ENCODE assay signal across 8 cellular contexts in the genomic region with DNA sequence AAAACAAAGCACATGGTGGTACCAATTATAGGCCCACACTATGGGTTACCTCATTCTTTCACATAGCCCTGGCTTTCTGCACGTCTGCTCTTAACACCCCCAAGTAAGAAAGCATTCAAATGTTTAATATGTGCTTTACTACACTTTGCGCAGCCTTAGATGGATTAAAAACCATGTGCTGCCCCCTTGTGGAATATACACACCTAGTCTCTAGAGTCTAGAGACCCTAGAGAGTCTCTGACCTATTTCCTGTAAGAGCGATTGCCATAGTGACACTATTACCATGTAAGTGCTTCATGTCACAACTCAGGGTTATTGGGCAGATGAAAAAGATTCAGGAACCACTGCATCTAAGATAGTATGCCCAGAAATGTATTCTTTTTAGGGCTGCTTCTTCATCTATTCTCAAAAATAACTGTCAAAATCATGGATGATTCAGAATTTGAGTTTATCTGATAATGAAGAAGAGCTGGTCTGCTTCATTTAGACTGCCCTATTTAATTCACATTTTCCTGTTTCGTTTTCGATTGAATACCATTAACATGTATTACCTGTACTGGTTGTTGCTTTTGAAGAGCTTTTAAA.
A peak's percentile ranks its signal among the peaks of the same experiment; 100 is the strongest.
DNase-seq lines count a peak whose midpoint lies in the region; ATAC-seq and TF ChIP-seq lines count a peak whose summit lies in the region.

No MANE protein-coding gene starts in this region.

- CTCF ChIA-PET in T-cell (lab: Charles Lee): interaction anchor here in 1 of 2 donors (0.7 to 1.0 kb wide), 2 partner anchors 21 to 856 kb away, joined by 3 read pairs; no protein-coding TSS in a partner anchor

- DNase-seq in COLO668 (lab: John Stamatoyannopoulos, UW; ENCODE audit: unreplicated experiment): peak; percentile 7
- peak; percentile 46 for DNase-seq in NCI-H1436 treated with DMSO at 0.1 percent for 48 hours (lab: John Stamatoyannopoulos, UW)
- peak in 16 of 34 experiments; percentile 4 to 32 (median 14) for DNase-seq in T-cell
- peak; percentile 29 for DNase-seq in fibroblast of peridontal ligament (ENCODE audit: extremely low read depth)
- DNase-seq in smooth muscle cell (lab: John Stamatoyannopoulos, UW; ENCODE audit: unreplicated experiment): no peak
- no peak for DNase-seq in stomach

- no peak for TF ChIP-seq EP300 in stomach (IDR thresholded peaks at IDR 0.05)

- H3K4me2 ChIP-seq in smooth muscle cell: no peak overlapping the region

- no peaks in the 10 kb centered on the region for H3F3A ChIP-seq in smooth muscle cell (ENCODE audit: low read depth)

- H3K36me3 ChIP-seq in smooth muscle cell (ENCODE audit: low read depth) (no peaks in the 10 kb centered on the region), stomach (no peaks in the 10 kb centered on the region)

- ATAC-seq in GM18520 (IDR thresholded peaks at IDR 0.05; ENCODE audit: unreplicated experiment) (peak; percentile 92), HG02943 (IDR thresholded peaks at IDR 0.05; ENCODE audit: low read depth, unreplicated experiment) (peak; percentile 93), T-cell (replicated peaks in 1 of 4) (peak; percentile 57 to 90 (median 78))

- POLR2A ChIA-PET in T-cell (lab: Charles Lee): no interaction called here

- TF ChIP-seq POLR2A in stomach (IDR thresholded peaks at IDR 0.05): no peak

- TF ChIP-seq CTCF in smooth muscle cell (IDR thresholded peaks at IDR 0.05; ENCODE audit: borderline replicate concordance, insufficient read depth, poor library complexity, severe bottlenecking) (peak; percentile 58), stomach (IDR thresholded peaks at IDR 0.05) (no peak)

- H3K27ac ChIP-seq in smooth muscle cell (ENCODE audit: low read depth) (no peak overlapping the region), stomach (no peak overlapping the region)

- intact Hi-C loops in stomach (cut with DNase I; ENCODE audit: low total_unique reads): no loop called here

- H3K9me3 ChIP-seq in smooth muscle cell (replicated peaks; ENCODE audit: low read depth) (no peaks in the 10 kb centered on the region), stomach (no peaks in the 10 kb centered on the region)

- H3K4me3 Mint-ChIP-seq in T-cell: no peak overlapping the region

- H3K4me3 ChIP-seq in smooth muscle cell: no peak overlapping the region
- H3K4me3 ChIP-seq in stomach: no peak overlapping the region

- no peak overlapping the region for H2AFZ ChIP-seq in smooth muscle cell (ENCODE audit: low read depth)

- H3K27me3 ChIP-seq in smooth muscle cell (ENCODE audit: low read depth) (no peaks in the 10 kb centered on the region), stomach (no peaks in the 10 kb centered on the region)

- no peaks in the 10 kb centered on the region for H4K20me1 ChIP-seq in smooth muscle cell (ENCODE audit: low read depth)

- 52% methylated on average over 5 of the region's 5 CpGs for WGBS in smooth muscle cell (ENCODE audit: low lambda C conversion rate)
- 47 to 49% (median 48%) methylated on average over 5 of the region's 5 CpGs for WGBS in stomach, 5 donors

- H3K4me1 Mint-ChIP-seq in T-cell: peaks cover 0 to 3% (median 0%) of the 10 kb centered on the region in 3 donors

- peaks cover 0 to 3% of the 10 kb centered on the region in 2 donors for H3K27me3 Mint-ChIP-seq in T-cell

- no peak overlapping the region for H3K27ac Mint-ChIP-seq in T-cell

- no peaks in the 10 kb centered on the region for H3K9me3 Mint-ChIP-seq in T-cell

- no peaks in the 10 kb centered on the region for H3K79me2 ChIP-seq in smooth muscle cell (ENCODE audit: low read depth)

- H3K9ac ChIP-seq in smooth muscle cell (ENCODE audit: low read depth): no peak overlapping the region

- H3K4me1 ChIP-seq in smooth muscle cell (ENCODE audit: low read depth): no peaks in the 10 kb centered on the region
- H3K4me1 ChIP-seq in stomach: no peaks in the 10 kb centered on the region

- no peaks in the 10 kb centered on the region for H3K36me3 Mint-ChIP-seq in T-cell

Comparison
In these comparisons a context has a peak if more than half of its experiments do, and no peak if none do; other contexts are left out.
1. DNase-seq: peak in COLO668 (single experiment), NCI-H1436 treated with DMSO at 0.1 percent for 48 hours (single experiment) and fibroblast of peridontal ligament (single experiment); none in smooth muscle cell (single experiment) and stomach (single experiment).
2. Peak in every context shown above with its lines, with median percentiles within 50 percentile points of each other: ATAC-seq.